1 cellular context compared by ENCODE assay signal in the genomic region with DNA sequence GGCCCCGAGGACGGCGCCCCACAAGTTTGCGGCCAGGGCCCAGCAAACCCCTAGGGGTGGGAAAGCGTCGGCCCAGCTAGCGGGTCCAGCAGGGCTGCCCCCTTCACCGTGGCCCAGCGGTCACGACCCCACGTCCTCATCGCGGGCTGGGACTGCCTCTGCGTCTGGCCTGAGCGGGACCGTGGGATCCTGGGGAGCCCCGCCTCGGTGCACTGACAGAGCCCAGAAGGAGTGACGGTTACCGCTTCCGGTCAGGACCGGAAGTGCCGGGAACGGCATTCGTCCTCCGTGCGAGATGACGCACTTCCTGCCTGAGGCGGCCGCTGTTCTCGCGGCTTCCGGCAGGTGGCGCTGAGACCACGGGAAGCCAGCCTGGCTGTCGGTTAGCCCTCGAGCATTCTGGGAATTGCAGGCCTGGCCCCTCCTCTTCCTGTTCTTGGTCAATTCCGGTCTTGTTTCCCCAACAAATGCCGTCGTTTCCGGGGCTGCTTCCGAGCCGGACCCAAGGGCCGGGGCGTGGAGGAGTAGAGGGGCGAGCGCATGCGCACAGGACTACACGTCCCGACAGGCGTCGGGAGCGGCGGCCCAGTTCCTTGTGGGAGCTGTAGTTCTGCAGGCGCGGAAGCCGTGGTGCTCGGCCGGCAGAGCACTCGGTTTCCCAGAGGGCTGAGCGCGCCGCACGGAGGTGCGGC.
TF ChIP-seq lines count a peak whose summit lies in the region.

TSSC4 (plus strand) TSS at position 682 of the 692 bp plus-strand sequence. CDS start 1,884 bp downstream, outside the sequence.

TF ChIP-seq in H1, 55 proteins besides CTCF, POLR2A, EP300 and RAD21 (continued from another document):
- no peak for TF ChIP-seq CTBP2 (IDR thresholded peaks at IDR 0.05; ENCODE audit: borderline replicate concordance, insufficient read depth, insufficient read length, low read length)
